Comparison of ENCODE assay signal across 14 cellular contexts in the genomic region with DNA sequence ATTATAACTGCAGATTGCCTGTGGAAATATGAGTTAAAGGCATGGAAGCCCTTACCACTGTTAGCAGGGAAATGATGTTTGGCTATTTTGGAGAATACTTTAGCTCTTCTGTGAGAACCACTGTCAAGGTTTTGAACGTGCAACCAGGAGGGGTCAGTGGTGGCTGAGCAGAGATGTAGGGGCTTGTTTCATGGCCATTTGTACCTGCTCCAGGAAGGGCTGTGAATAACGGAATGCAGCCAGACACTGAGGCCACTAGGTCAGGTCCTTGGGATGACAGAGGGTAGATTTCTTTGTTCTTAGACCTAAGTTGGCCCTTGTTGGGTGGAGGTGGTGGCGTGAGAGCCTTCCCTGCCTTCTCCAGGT. TPM values are rescaled to one million over a fixed set of nuclear protein-coding genes. Genes with fewer than 3 reads are reported as not detected.
DNase-seq lines count a peak whose midpoint lies in the region; ATAC-seq lines count a peak whose summit lies in the region.
"Had no signal": no experiment of that assay in that cellular context is flagged by ENCODE, and none has a peak within 500 bp of the region (broad histone marks: within the 10 kb centered on the region; RNA-seq: fewer than 3 reads in every experiment).

No MANE protein-coding gene starts in this region.

- H3K27ac Mint-ChIP-seq in activated T-cell treated with anti-CD3 and anti-CD28 coated beads, Interleukin-2, amount 50 U/mL, for 72 hours = peak overlapping the region; percentile 86
- peak overlapping the region; percentile 57 for H3K27ac Mint-ChIP-seq in activated CD4-positive, alpha-beta memory T cell treated with anti-CD3 and anti-CD28 coated beads, Interleukin-2, amount 10 ng/mL, durations not matched to agents 7 days and 5 days
- H3K27ac Mint-ChIP-seq in naive B cell = peak overlapping the region in 4 of 6 donors; percentile 2 to 43 (median 28)
- H3K27ac Mint-ChIP-seq: progenitor cell of endocrine pancreas had no signal

- H3K9me3 Mint-ChIP-seq in activated T-cell treated with anti-CD3 and anti-CD28 coated beads, Interleukin-2, amount 50 U/mL, for 72 hours = peaks cover 0 to 3% of the 10 kb centered on the region in 2 donors
- peaks cover under 1% of the 10 kb centered on the region for H3K9me3 Mint-ChIP-seq in activated CD4-positive, alpha-beta memory T cell treated with anti-CD3 and anti-CD28 coated beads, Interleukin-2, amount 10 ng/mL, durations not matched to agents 7 days and 5 days
- peaks cover 0 to 1% (median 0%) of the 10 kb centered on the region in 7 donors for H3K9me3 Mint-ChIP-seq in naive B cell
- H3K9me3 Mint-ChIP-seq: effector memory CD8-positive, alpha-beta T cell had no signal

- H3K4me1 Mint-ChIP-seq in activated T-cell treated with anti-CD3 and anti-CD28 coated beads, Interleukin-2, amount 50 U/mL, for 72 hours (ENCODE audit: low read depth) = peaks cover 94% of the 10 kb centered on the region
- H3K4me1 Mint-ChIP-seq in activated CD4-positive, alpha-beta memory T cell treated with anti-CD3 and anti-CD28 coated beads, Interleukin-2, amount 10 ng/mL, durations not matched to agents 7 days and 5 days = peaks cover 68% of the 10 kb centered on the region
- H3K4me1 Mint-ChIP-seq in naive B cell = peaks cover 60 to 93% (median 74%) of the 10 kb centered on the region in 3 donors

- ATAC-seq in activated T-cell treated with anti-CD3 and anti-CD28 coated beads, Interleukin-2, amount 50 U/mL, for 72 hours (replicated peaks in 1 of 2) = no peak
- ATAC-seq in GM21786 (IDR thresholded peaks at IDR 0.05; ENCODE audit: unreplicated experiment) (peak; percentile 20), naive B cell (ENCODE audit: low read depth in 2 of 2) (no peak), GM18870 (IDR thresholded peaks at IDR 0.05; ENCODE audit: unreplicated experiment) (no peak)
- ATAC-seq: effector memory CD8-positive, alpha-beta T cell had no signal

- POLR2A ChIA-PET in activated CD4-positive, alpha-beta memory T cell treated with anti-CD3 and anti-CD28 coated beads, Interleukin-2, amount 10 ng/mL, durations not matched to agents 7 days and 5 days (lab: Charles Lee) = interaction anchor here (1.1 to 2.2 kb wide), 4 partner anchors 10 to 61 kb away, joined by 3 to 12 read pairs (median 6); no protein-coding TSS in a partner anchor

- CTCF ChIA-PET in activated CD4-positive, alpha-beta memory T cell treated with anti-CD3 and anti-CD28 coated beads, Interleukin-2, amount 10 ng/mL, durations not matched to agents 7 days and 5 days (lab: Charles Lee) = interaction anchor here (0.9 to 1.2 kb wide), 4 partner anchors 10 to 469 kb away, joined by 3 to 4 read pairs (median 3); no protein-coding TSS in a partner anchor

- H3K27me3 Mint-ChIP-seq in activated T-cell treated with anti-CD3 and anti-CD28 coated beads, Interleukin-2, amount 50 U/mL, for 72 hours (ENCODE audit: low read depth) = no peaks in the 10 kb centered on the region
- H3K27me3 Mint-ChIP-seq in activated CD4-positive, alpha-beta memory T cell treated with anti-CD3 and anti-CD28 coated beads, Interleukin-2, amount 10 ng/mL, durations not matched to agents 7 days and 5 days = no peaks in the 10 kb centered on the region
- no peaks in the 10 kb centered on the region for H3K27me3 Mint-ChIP-seq in naive B cell
- H3K27me3 Mint-ChIP-seq: effector memory CD8-positive, alpha-beta T cell; progenitor cell of endocrine pancreas had no signal

- DNase-seq in activated T-cell treated with anti-CD3 and anti-CD28 coated beads, Interleukin-2, amount 50 U/mL, for 72 hours = no peak
- no peak for DNase-seq in activated T-cell treated with anti-CD3 and anti-CD28 coated beads, Interleukin-2, amount 50 U/mL, for 1 hour
- no peak for DNase-seq in activated CD4-positive, alpha-beta memory T cell treated with anti-CD3 and anti-CD28 coated beads, Interleukin-2, amount 10 ng/mL, durations not matched to agents 7 days and 5 days
- DNase-seq in naive B cell (no peak), NCI-H345 treated with DMSO at 0.1 percent for 48 hours (lab: John Stamatoyannopoulos, UW; ENCODE audit: unreplicated experiment) (no peak)
- no peak for DNase-seq in stimulated activated CD4-positive, alpha-beta T cell treated with anti-CD3 and anti-CD28 coated beads, Interleukin-2, amount 100 ng/mL, for 24 hours
- DNase-seq: aorta; effector memory CD8-positive, alpha-beta T cell; islet precursor cell; NCI-H526; T-helper 9 cell had no signal

- peak overlapping the region; percentile 75 to 81 for H3K4me3 Mint-ChIP-seq in activated T-cell treated with anti-CD3 and anti-CD28 coated beads, Interleukin-2, amount 50 U/mL, for 72 hours
- no peak overlapping the region for H3K4me3 Mint-ChIP-seq in activated CD4-positive, alpha-beta memory T cell treated with anti-CD3 and anti-CD28 coated beads, Interleukin-2, amount 10 ng/mL, durations not matched to agents 7 days and 5 days
- peak overlapping the region in 2 of 8 donors; percentile 10 to 35 for H3K4me3 Mint-ChIP-seq in naive B cell

- peaks cover 19 to 36% of the 10 kb centered on the region in 2 donors for H3K36me3 Mint-ChIP-seq in activated T-cell treated with anti-CD3 and anti-CD28 coated beads, Interleukin-2, amount 50 U/mL, for 72 hours (ENCODE audit: insufficient read depth in 2 of 2)
- peaks cover 25% of the 10 kb centered on the region for H3K36me3 Mint-ChIP-seq in activated CD4-positive, alpha-beta memory T cell treated with anti-CD3 and anti-CD28 coated beads, Interleukin-2, amount 10 ng/mL, durations not matched to agents 7 days and 5 days (ENCODE audit: low read depth)
- peaks cover 0 to 8% of the 10 kb centered on the region in 2 donors for H3K36me3 Mint-ChIP-seq in naive B cell

RNA-seq across cellular contexts. Expression of a gene that starts 8.3 kb away (rescaled TPM):
- total RNA-seq in activated T-cell treated with anti-CD3 and anti-CD28 coated beads, Interleukin-2, amount 50 U/mL, for 72 hours = 100 to 1,000 TPM; 123 to 137 TPM
- 10 to 100 TPM; 37.4 to 38.9 TPM for total RNA-seq in activated CD4-positive, alpha-beta memory T cell treated with anti-CD3 and anti-CD28 coated beads, Interleukin-2, amount 10 ng/mL, durations not matched to agents 7 days and 5 days
- 10 to 100 TPM; 22.2 to 36.7 (median 27.0) TPM for polyA plus RNA-seq in naive B cell (ENCODE audit: low read depth in 6 of 6)

Comparison
In these comparisons a context has a peak if more than half of its experiments do, and no peak if none do; other contexts are left out.
1. H3K27ac Mint-ChIP-seq: peak in every context shown above with its lines; median percentile 86 in activated T-cell treated with anti-CD3 and anti-CD28 coated beads, Interleukin-2, amount 50 U/mL, for 72 hours; 57 in activated CD4-positive, alpha-beta memory T cell treated with anti-CD3 and anti-CD28 coated beads, Interleukin-2, amount 10 ng/mL, durations not matched to agents 7 days and 5 days; 28 in naive B cell.